Comparison of ENCODE assay signal across 8 cellular contexts in genomic region chr6:52577778-52578473, GRCh38. TPM values are rescaled to one million over a fixed set of nuclear protein-coding genes. Genes with fewer than 3 reads are reported as not detected.
DNase-seq lines count a peak whose midpoint lies in the region; TF ChIP-seq lines count a peak whose summit lies in the region.

No MANE protein-coding gene starts in this region.

- intact Hi-C loops in activated naive CD4-positive, alpha-beta T cell treated with anti-CD3 and anti-CD28 coated beads for 36 hours (cut with micrococcal nuclease) = loop anchor here (1.0 to 10.0 kb wide), 6 partner anchors 19 to 727 kb away; partner anchors contain the start of genes EFHC1 and GSTA4

- H3K27ac Mint-ChIP-seq in activated naive CD4-positive, alpha-beta T cell treated with anti-CD3 and anti-CD28 coated beads for 36 hours = no peak overlapping the region
- H3K27ac Mint-ChIP-seq in activated naive CD8-positive, alpha-beta T cell = peak overlapping the region; percentile 46

- TF ChIP-seq POLR2A in tibial nerve (IDR thresholded peaks at IDR 0.05) = no peak

- no peak for DNase-seq in activated naive CD4-positive, alpha-beta T cell treated with anti-CD3 and anti-CD28 coated beads for 36 hours
- DNase-seq in activated naive CD4-positive, alpha-beta T cell (lab: John Stamatoyannopoulos, UW) = no peak
- no peak for DNase-seq in tibial nerve (ENCODE audit: low spot score in 2 of 2)
- DNase-seq in COLO668 (lab: John Stamatoyannopoulos, UW; ENCODE audit: unreplicated experiment) = no peak
- DNase-seq in H4 (ENCODE audit: low spot score) = no peak
- DNase-seq in pons (ENCODE audit: low spot score) = no peak

- H3K36me3 Mint-ChIP-seq in activated naive CD4-positive, alpha-beta T cell treated with anti-CD3 and anti-CD28 coated beads for 36 hours (ENCODE audit: low read depth) = peaks cover 6% of the 10 kb centered on the region
- H3K36me3 Mint-ChIP-seq in activated naive CD8-positive, alpha-beta T cell = peaks cover 4% of the 10 kb centered on the region

- H3K27me3 ChIP-seq in layer of hippocampus (ENCODE audit: control insufficient read depth, insufficient read depth, low read length) (no peaks in the 10 kb centered on the region), tibial nerve (no peaks in the 10 kb centered on the region)

- H3K36me3 ChIP-seq in tibial nerve = peaks cover 0 to 23% (median 0%) of the 10 kb centered on the region in 3 donors

- peaks cover 36% of the 10 kb centered on the region for H3K4me1 Mint-ChIP-seq in activated naive CD4-positive, alpha-beta T cell treated with anti-CD3 and anti-CD28 coated beads for 36 hours (ENCODE audit: low read depth)
- H3K4me1 Mint-ChIP-seq in activated naive CD8-positive, alpha-beta T cell (ENCODE audit: low read depth) = peaks cover 44% of the 10 kb centered on the region

- peaks cover 0 to 44% (median 31%) of the 10 kb centered on the region in 4 donors for H3K4me1 ChIP-seq in tibial nerve

- peak overlapping the region; percentile 63 to 96 (median 85) for H3K4me3 ChIP-seq in tibial nerve

- CTCF ChIA-PET in activated naive CD4-positive, alpha-beta T cell treated with anti-CD3 and anti-CD28 coated beads for 36 hours (lab: Charles Lee) = interaction anchor here (0.6 to 2.8 kb wide), 3 partner anchors 21 to 84 kb away, joined by 3 to 9 read pairs (median 4); no protein-coding TSS in a partner anchor

- H3K27ac ChIP-seq in layer of hippocampus (ENCODE audit: low read depth, low read length) (peak overlapping the region; percentile 82), tibial nerve (peak overlapping the region; percentile 90 to 99 (median 97))

- no peaks in the 10 kb centered on the region for H3K9me3 ChIP-seq in tibial nerve

- H3K27me3 Mint-ChIP-seq in activated naive CD4-positive, alpha-beta T cell treated with anti-CD3 and anti-CD28 coated beads for 36 hours (ENCODE audit: low read depth) = no peaks in the 10 kb centered on the region
- H3K27me3 Mint-ChIP-seq in activated naive CD8-positive, alpha-beta T cell = no peaks in the 10 kb centered on the region

- WGBS in tibial nerve, 2 donors = 56% methylated on average over 9 of the region's 9 CpGs

- peak overlapping the region; percentile 72 for H3K4me3 Mint-ChIP-seq in activated naive CD4-positive, alpha-beta T cell treated with anti-CD3 and anti-CD28 coated beads for 36 hours
- peak overlapping the region; percentile 83 for H3K4me3 Mint-ChIP-seq in activated naive CD8-positive, alpha-beta T cell

- no peaks in the 10 kb centered on the region for H3K9me3 Mint-ChIP-seq in activated naive CD4-positive, alpha-beta T cell treated with anti-CD3 and anti-CD28 coated beads for 36 hours
- no peaks in the 10 kb centered on the region for H3K9me3 Mint-ChIP-seq in activated naive CD8-positive, alpha-beta T cell (ENCODE audit: low read depth)

- TF ChIP-seq CTCF in tibial nerve (IDR thresholded peaks at IDR 0.05) = no peak

- TF ChIP-seq EP300 in tibial nerve (IDR thresholded peaks at IDR 0.05) = no peak

RNA-seq across cellular contexts. Expression of gene TRAM2, which starts 1.1 kb away (rescaled TPM):
- 1 to 10 TPM; 2.5 to 2.9 TPM for total RNA-seq in activated naive CD4-positive, alpha-beta T cell treated with anti-CD3 and anti-CD28 coated beads for 36 hours
- total RNA-seq in tibial nerve = 10 to 100 TPM; 21.3 to 27.5 (median 23.7) TPM
- 28.2 and 29.7 TPM in 2 replicates for total RNA-seq in H4 (2014; rRNA removed; shearing (Covaris generic))
